Comparison of ENCODE assay signal across 30 cellular contexts in the genomic region with DNA sequence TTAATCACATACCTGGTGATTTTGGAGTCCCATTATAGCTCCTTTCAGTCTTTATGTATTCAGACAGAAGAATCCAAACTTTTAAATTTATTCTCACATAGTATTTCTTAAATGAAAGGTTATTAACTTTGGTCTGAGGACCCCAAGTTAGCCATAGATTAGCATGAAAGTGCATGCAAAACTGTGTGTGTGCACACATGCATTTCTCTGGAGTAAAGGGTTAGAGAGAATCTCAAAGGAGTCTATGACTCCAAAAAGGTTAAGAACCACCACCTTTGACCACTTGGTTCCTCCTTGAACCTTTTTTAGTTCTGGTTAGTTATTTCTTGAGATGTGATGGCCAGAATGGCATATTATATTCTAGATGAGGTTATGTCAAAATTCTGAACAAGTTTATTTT.
"Had no signal": no experiment of that assay in that cellular context is flagged by ENCODE, and none has a peak within 500 bp of the region (broad histone marks: within the 10 kb centered on the region; RNA-seq: fewer than 3 reads in every experiment).

No MANE protein-coding gene starts in this region.

- H3K27ac ChIP-seq: adrenal gland, RWPE1 had no signal

- H3K36me3 ChIP-seq: adrenal gland had no signal

- H3K27ac Mint-ChIP-seq: activated CD4-positive, alpha-beta T cell treated with anti-CD3 and anti-CD28 coated beads for 36 hours; activated CD4-positive, alpha-beta T cell treated with anti-CD3 and anti-CD28 coated beads, Interleukin-2, amount 10 ng/mL, durations not matched to agents 7 days and 5 days; activated CD8-positive, alpha-beta T cell treated with anti-CD3 and anti-CD28 coated beads, Interleukin-2, amount 10 ng/mL, durations not matched to agents 7 days and 5 days; activated naive CD4-positive, alpha-beta T cell treated with anti-CD3 and anti-CD28 coated beads, Interleukin-2, amount 50 U/mL, for 24 hours; activated T-cell treated with anti-CD3 and anti-CD28 coated beads, Interleukin-2, amount 50 U/mL, for 24 hours; activated T-helper 2 cell treated with anti-CD3 and anti-CD28 coated beads, Interferon-gamma antibody, Interleukin-2, Interleukin-4, amounts not matched to agents 10 μg/mL and 5 μg/mL and 100 μg/mL, durations not matched to agents 14 hours and 24 hours and 36 hours; brain; T-helper 1 cell treated with Interleukin-12 subunit alpha and Interleukin-12 subunit beta and Interleukin-4 antibody, amounts not matched to agents 30 μg/mL and 1 μg/mL, for 36 hours; T-helper 2 cell treated with Interferon-gamma antibody and Interleukin-4, amounts not matched to agents 5 μg/mL and 100 μg/mL, for 36 hours; WTC11 had no signal

- H3K36me3 Mint-ChIP-seq: activated naive CD4-positive, alpha-beta T cell treated with anti-CD3 and anti-CD28 coated beads, Interleukin-2, amount 50 U/mL, for 24 hours; brain; WTC11 had no signal

- H3K9me3 ChIP-seq: adrenal gland, SK-N-SH had no signal

- H3K9me2 ChIP-seq: SK-N-SH had no signal

- DNase-seq: activated CD4-positive, alpha-beta T cell treated with anti-CD3 and anti-CD28 coated beads for 36 hours; activated CD4-positive, alpha-beta T cell treated with anti-CD3 and anti-CD28 coated beads, Interleukin-2, amount 10 ng/mL, durations not matched to agents 7 days and 5 days; activated CD4-positive, alpha-beta T cell treated with anti-CD3 and anti-CD28 coated beads, Interleukin-2, amount 50 U/mL, for 48 hours; activated CD8-positive, alpha-beta T cell treated with anti-CD3 and anti-CD28 coated beads, Interleukin-2, amount 10 ng/mL, durations not matched to agents 7 days and 5 days; activated gamma-delta T cell; activated naive CD4-positive, alpha-beta T cell treated with Interleukin-2 at 50 U/mL for 16 hours; activated T-cell treated with anti-CD3 and anti-CD28 coated beads, Interleukin-2, amount 50 U/mL, for 24 hours; adrenal gland; caudate nucleus; cerebellar nuclear complex; NCI-H1105; NCI-H146; NCI-H187; NCI-H2081 treated with DMSO at 0.1 percent for 48 hours; NCI-H226; NCI-H446 treated with DMSO at 0.1 percent for 48 hours; NCI-H524 treated with DMSO at 0.1 percent for 48 hours; PC-3; Right ventricle myocardium superior; SK-N-SH had no signal

- H3K4me3 Mint-ChIP-seq: activated CD4-positive, alpha-beta T cell treated with anti-CD3 and anti-CD28 coated beads for 36 hours; activated CD4-positive, alpha-beta T cell treated with anti-CD3 and anti-CD28 coated beads, Interleukin-2, amount 10 ng/mL, durations not matched to agents 7 days and 5 days; activated CD8-positive, alpha-beta T cell treated with anti-CD3 and anti-CD28 coated beads, Interleukin-2, amount 10 ng/mL, durations not matched to agents 7 days and 5 days; activated naive CD4-positive, alpha-beta T cell treated with anti-CD3 and anti-CD28 coated beads, Interleukin-2, amount 50 U/mL, for 24 hours; activated T-cell treated with anti-CD3 and anti-CD28 coated beads, Interleukin-2, amount 50 U/mL, for 24 hours; brain; T-helper 1 cell treated with Interleukin-12 subunit alpha and Interleukin-12 subunit beta and Interleukin-4 antibody, amounts not matched to agents 30 μg/mL and 1 μg/mL, for 36 hours; T-helper 2 cell treated with Interferon-gamma antibody and Interleukin-4, amounts not matched to agents 5 μg/mL and 100 μg/mL, for 36 hours; WTC11 had no signal

- H3K4me1 Mint-ChIP-seq: activated CD4-positive, alpha-beta T cell treated with anti-CD3 and anti-CD28 coated beads for 36 hours; activated CD4-positive, alpha-beta T cell treated with anti-CD3 and anti-CD28 coated beads, Interleukin-2, amount 10 ng/mL, durations not matched to agents 7 days and 5 days; activated naive CD4-positive, alpha-beta T cell treated with anti-CD3 and anti-CD28 coated beads, Interleukin-2, amount 50 U/mL, for 24 hours had no signal

- H3K9me3 Mint-ChIP-seq: activated CD4-positive, alpha-beta T cell treated with anti-CD3 and anti-CD28 coated beads, Interleukin-2, amount 10 ng/mL, durations not matched to agents 7 days and 5 days; activated naive CD4-positive, alpha-beta T cell treated with anti-CD3 and anti-CD28 coated beads, Interleukin-2, amount 50 U/mL, for 24 hours; activated T-cell treated with anti-CD3 and anti-CD28 coated beads, Interleukin-2, amount 50 U/mL, for 24 hours; activated T-helper 2 cell treated with anti-CD3 and anti-CD28 coated beads, Interferon-gamma antibody, Interleukin-2, Interleukin-4, amounts not matched to agents 10 μg/mL and 5 μg/mL and 100 μg/mL, durations not matched to agents 14 hours and 24 hours and 36 hours; brain; T-helper 1 cell treated with Interleukin-12 subunit alpha and Interleukin-12 subunit beta and Interleukin-4 antibody, amounts not matched to agents 30 μg/mL and 1 μg/mL, for 36 hours; T-helper 2 cell treated with Interferon-gamma antibody and Interleukin-4, amounts not matched to agents 5 μg/mL and 100 μg/mL, for 36 hours; WTC11 had no signal

- H3K4me2 ChIP-seq: SK-N-SH had no signal

- FAIRE-seq: bronchial epithelial cell, RCC 7860 had no signal

- H3K27me3 ChIP-seq: adrenal gland had no signal

- H3K9ac ChIP-seq: SK-N-SH had no signal

- H3K4me3 ChIP-seq: adrenal gland had no signal

- H3K27me3 Mint-ChIP-seq: activated CD4-positive, alpha-beta T cell treated with anti-CD3 and anti-CD28 coated beads for 36 hours; activated CD4-positive, alpha-beta T cell treated with anti-CD3 and anti-CD28 coated beads, Interleukin-2, amount 10 ng/mL, durations not matched to agents 7 days and 5 days; activated naive CD4-positive, alpha-beta T cell treated with anti-CD3 and anti-CD28 coated beads, Interleukin-2, amount 50 U/mL, for 24 hours; activated T-cell treated with anti-CD3 and anti-CD28 coated beads, Interleukin-2, amount 50 U/mL, for 24 hours; brain had no signal

- ATAC-seq: activated CD4-positive, alpha-beta T cell treated with anti-CD3 and anti-CD28 coated beads for 36 hours; activated CD4-positive, CD25-positive, alpha-beta regulatory T cell treated with anti-CD3 and anti-CD28 coated beads, Interleukin-2, amount 50 U/mL, for 24 hours; activated CD8-positive, alpha-beta T cell treated with anti-CD3 and anti-CD28 coated beads, Interleukin-2, amount 10 ng/mL, durations not matched to agents 7 days and 5 days; PC-3; WTC11 had no signal
